Comparison of ENCODE assay signal across 9 cellular contexts in genomic region chr11:22792497-22792896, GRCh38. TPM values are rescaled to one million over a fixed set of nuclear protein-coding genes. Genes with fewer than 3 reads are reported as not detected.
A peak's percentile ranks its signal among the peaks of the same experiment; 100 is the strongest.
DNase-seq lines count a peak whose midpoint lies in the region; ATAC-seq and TF ChIP-seq lines count a peak whose summit lies in the region.
"Had no signal": no experiment of that assay in that cellular context is flagged by ENCODE, and none has a peak within 500 bp of the region (broad histone marks: within the 10 kb centered on the region; RNA-seq: fewer than 3 reads in every experiment).

No MANE protein-coding gene starts in this region.

- H3K27me3 ChIP-seq in heart left ventricle (no peaks in the 10 kb centered on the region), prostate gland (replicated peaks; ENCODE audit: insufficient read depth) (no peaks in the 10 kb centered on the region)
- H3K27me3 ChIP-seq: heart right ventricle had no signal

- ATAC-seq in heart left ventricle = peak in 3 of 4 donors; percentile 45 to 58 (median 52)
- no peak for ATAC-seq in Right ventricle myocardium superior (ENCODE audit: poor library complexity)
- ATAC-seq in HG03159 (IDR thresholded peaks at IDR 0.05; ENCODE audit: unreplicated experiment) = no peak

- no peak overlapping the region for H3K4me3 ChIP-seq in heart left ventricle
- H3K4me3 ChIP-seq in prostate gland = no peak overlapping the region
- H3K4me3 ChIP-seq: heart right ventricle had no signal

- no peaks in the 10 kb centered on the region for H3K9me3 ChIP-seq in heart left ventricle
- no peaks in the 10 kb centered on the region for H3K9me3 ChIP-seq in prostate gland
- H3K9me3 ChIP-seq: heart right ventricle had no signal

- H3K36me3 ChIP-seq in heart left ventricle (no peaks in the 10 kb centered on the region), prostate gland (no peaks in the 10 kb centered on the region)
- H3K36me3 ChIP-seq: heart right ventricle had no signal

- intact Hi-C loops in heart left ventricle (cut with DNase I) = no loop called here
- intact Hi-C loops in Right ventricle myocardium superior (cut with DNase I) = no loop called here
- intact Hi-C loops in head of caudate nucleus (cut with DNase I) = no loop called here
- intact Hi-C loops in prostate gland (cut with DNase I) = no loop called here

- H3K4me1 ChIP-seq in heart left ventricle (peaks cover 0 to 12% (median 0%) of the 10 kb centered on the region in 12 donors), prostate gland (replicated peaks) (no peaks in the 10 kb centered on the region)
- H3K4me1 ChIP-seq: heart right ventricle had no signal

- WGBS in heart left ventricle, 4 donors = 22 to 37% (median 28%) methylated on average over 3 of the region's 3 CpGs
- 17% methylated on average over 3 of the region's 3 CpGs for WGBS in prostate gland

- TF ChIP-seq POLR2A in heart left ventricle (IDR thresholded peaks at IDR 0.05) (no peak), prostate gland (IDR thresholded peaks at IDR 0.05) (no peak)

- H3K27ac ChIP-seq in heart left ventricle (no peak overlapping the region), prostate gland (no peak overlapping the region)
- H3K27ac ChIP-seq: heart right ventricle had no signal

- DNase-seq in heart left ventricle (no peak), Right ventricle myocardium superior (no peak), UCSD-AML1 (lab: John Stamatoyannopoulos, UW; ENCODE audit: unreplicated experiment) (peak; percentile 12), head of caudate nucleus (peak; percentile 12 to 90 (median 68)), prostate gland (ENCODE audit: low spot score) (no peak), NCI-H510A (lab: John Stamatoyannopoulos, UW) (no peak), NCI-H1436 (lab: John Stamatoyannopoulos, UW) (no peak)
- DNase-seq: heart right ventricle had no signal

- TF ChIP-seq CTCF in heart left ventricle (IDR thresholded peaks at IDR 0.05) (no peak), prostate gland (IDR thresholded peaks at IDR 0.05) (no peak)

RNA-seq across cellular contexts. Expression of gene SVIP, which starts 37.1 kb away (rescaled TPM):
- total RNA-seq in heart left ventricle = 10 to 100 TPM in 7 of 9 donors, 1 to 10 TPM in 2; 7.9 to 33.9 (median 23.4) TPM
- polyA plus RNA-seq in heart left ventricle = 10 to 100 TPM in 1 of 2 donors, 1 to 10 TPM in 1; 9.3 to 17.3 TPM
- 24.0 TPM for total RNA-seq in Right ventricle myocardium superior
- total RNA-seq in prostate gland = 10 to 100 TPM; 13.6 to 23.5 TPM

Comparison
In these comparisons a context has a peak if more than half of its experiments do, and no peak if none do; other contexts are left out.
1. ATAC-seq: peak in heart left ventricle (3 of 4); none in Right ventricle myocardium superior (single experiment) and HG03159 (single experiment).
2. DNase-seq: peak in UCSD-AML1 (single experiment) and head of caudate nucleus (42 of 42); none in heart left ventricle (0 of 5), Right ventricle myocardium superior (single experiment), prostate gland (single experiment), NCI-H510A (single experiment) and NCI-H1436 (single experiment).